Comparison of ENCODE assay signal across 8 cellular contexts in genomic region chr2:214019229-214019972, GRCh38.
DNase-seq lines count a peak whose midpoint lies in the region; ATAC-seq, FAIRE-seq and TF ChIP-seq lines count a peak whose summit lies in the region.
"Had no signal": no experiment of that assay in that cellular context is flagged by ENCODE, and none has a peak within 500 bp of the region (broad histone marks: within the 10 kb centered on the region; RNA-seq: fewer than 3 reads in every experiment).

No MANE protein-coding gene starts in this region.

- FAIRE-seq in H54 (lab: Jason Lieb, UNC), result peak; percentile 99
- peak; percentile 98 for FAIRE-seq in RCC 7860 (lab: Jason Lieb, UNC)

- no peak overlapping the region for H3K4me3 ChIP-seq in retinal pigment epithelial cell (ENCODE audit: low read length)
- no peak overlapping the region for H3K4me3 ChIP-seq in dorsolateral prefrontal cortex

- no peak for TF ChIP-seq POLR2A in H54 (IDR thresholded peaks at IDR 0.05; ENCODE audit: low read depth, low read length)

- no peak for ATAC-seq in GM19351 (IDR thresholded peaks at IDR 0.05; ENCODE audit: unreplicated experiment)
- ATAC-seq in GM21360 (IDR thresholded peaks at IDR 0.05; ENCODE audit: unreplicated experiment), result no peak

- H3K27me3 ChIP-seq in dorsolateral prefrontal cortex, result no peaks in the 10 kb centered on the region

- no peak overlapping the region for H3K27ac ChIP-seq in dorsolateral prefrontal cortex

- peak; percentile 35 for DNase-seq in H54 (ENCODE audit: insufficient read length, low spot score)
- DNase-seq in RCC 7860 (ENCODE audit: low spot score), result peak; percentile 96
- DNase-seq in fibroblast of peridontal ligament (ENCODE audit: extremely low read depth), result peak; percentile 99
- peak; percentile 97 for DNase-seq in retinal pigment epithelial cell (ENCODE audit: low read depth)
- DNase-seq in dorsolateral prefrontal cortex, result no peak
- DNase-seq: NCI-H187 had no signal

- TF ChIP-seq CTCF in retinal pigment epithelial cell (conservative IDR thresholded peaks at IDR 0.05; ENCODE audit: low read depth, low read length) (no peak), dorsolateral prefrontal cortex (IDR thresholded peaks at IDR 0.05 in 54 of 56, conservative IDR thresholded peaks at IDR 0.05 in 2 of 56; ENCODE audit: low read depth in 1 of 56, partially characterized antibody in 56 of 56) (no peak)

- intact Hi-C loops in dorsolateral prefrontal cortex (cut with DNase I), result no loop called here

Comparison
In these comparisons a context has a peak if more than half of its experiments do, and no peak if none do; other contexts are left out.
1. DNase-seq: peak in H54 (single experiment), RCC 7860 (single experiment), fibroblast of peridontal ligament (single experiment) and retinal pigment epithelial cell (single experiment); none in dorsolateral prefrontal cortex (0 of 10).